ENCODE assay signal across 13 cellular contexts in the genomic region with DNA sequence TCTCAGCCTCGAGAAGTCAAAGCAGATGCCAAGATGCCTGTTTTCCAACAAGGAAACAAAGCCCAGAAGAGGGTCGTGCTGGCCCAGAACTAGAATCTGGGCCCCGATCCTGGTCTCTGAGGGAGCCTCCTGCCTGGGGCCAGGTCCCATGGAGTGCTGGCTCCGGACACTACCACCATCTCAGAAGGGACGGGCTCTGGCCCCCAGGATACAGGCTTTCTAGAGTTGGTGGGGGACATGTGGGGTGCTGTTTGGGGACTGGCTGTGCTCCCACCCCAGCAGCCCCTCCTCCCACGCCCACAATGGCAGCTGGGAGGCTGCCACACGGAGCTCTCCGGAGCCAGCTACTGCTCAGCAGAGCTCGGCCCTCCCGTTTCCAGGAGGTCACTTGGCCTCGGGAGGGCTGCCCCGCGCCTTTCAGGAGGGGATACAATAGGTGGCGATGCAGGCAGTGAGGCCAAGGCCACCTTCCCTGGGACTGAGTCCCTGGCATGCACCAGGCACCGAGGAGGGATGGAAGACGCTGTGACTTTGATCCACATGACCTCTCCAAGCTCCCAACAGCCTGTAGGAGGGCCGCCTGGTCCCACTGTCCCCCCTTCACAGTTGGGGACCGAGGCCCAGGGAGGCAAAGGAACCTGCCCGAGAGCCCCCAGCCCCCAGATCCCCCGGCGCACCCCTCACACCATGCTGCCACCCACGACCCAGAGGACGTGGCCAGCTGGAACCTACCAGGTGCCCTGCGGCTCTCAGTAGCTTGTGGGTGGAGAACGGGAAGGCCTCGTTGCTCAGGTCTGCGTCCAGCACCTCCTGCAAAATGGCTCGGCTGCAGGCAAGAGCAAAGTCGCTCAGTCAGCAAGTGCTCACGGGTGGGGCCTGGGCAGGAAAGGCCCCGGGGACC. TPM values are rescaled to one million over a fixed set of nuclear protein-coding genes. Genes with fewer than 3 reads are reported as not detected.
DNase-seq lines count a peak whose midpoint lies in the region; ATAC-seq and TF ChIP-seq lines count a peak whose summit lies in the region.
"Had no signal": no experiment of that assay in that cellular context is flagged by ENCODE, and none has a peak within 500 bp of the region (broad histone marks: within the 10 kb centered on the region; RNA-seq: fewer than 3 reads in every experiment).

No MANE protein-coding gene starts in this region.

- peaks cover 38% of the 10 kb centered on the region for H3K4me1 Mint-ChIP-seq in CD8-positive, alpha-beta T cell (ENCODE audit: low read depth)
- H3K4me1 Mint-ChIP-seq: CD14-positive monocyte had no signal

- peaks cover 2% of the 10 kb centered on the region for H3K36me3 Mint-ChIP-seq in CD8-positive, alpha-beta T cell
- no peaks in the 10 kb centered on the region for H3K36me3 Mint-ChIP-seq in activated naive CD4-positive, alpha-beta T cell treated with anti-CD3 and anti-CD28 coated beads, Interleukin-2, amount 50 U/mL, for 72 hours
- H3K36me3 Mint-ChIP-seq: CD14-positive monocyte had no signal

- no peak for TF ChIP-seq CTCF in CD8-positive, alpha-beta T cell (IDR thresholded peaks at IDR 0.05)

- H3K4me1 ChIP-seq in CD8-positive, alpha-beta T cell (ENCODE audit: insufficient read depth, low read length), result peaks cover 31% of the 10 kb centered on the region
- H3K4me1 ChIP-seq: parathyroid adenoma, uterus had no signal

- H3K4me3 ChIP-seq in CD8-positive, alpha-beta T cell (ENCODE audit: low read depth, low read length), result peak overlapping the region; percentile 3
- H3K4me3 ChIP-seq: uterus had no signal

- no peaks in the 10 kb centered on the region for H3K9me3 ChIP-seq in CD8-positive, alpha-beta T cell (ENCODE audit: low read length)
- H3K9me3 ChIP-seq: uterus had no signal

- POLR2A ChIA-PET in CD8-positive, alpha-beta T cell (lab: Charles Lee), result interaction anchor here (1.5 to 2.9 kb wide), 4 partner anchors 12 to 30 kb away, joined by 4 to 51 read pairs (median 12); no protein-coding TSS in a partner anchor

- no peak for ATAC-seq in CD8-positive, alpha-beta T cell
- ATAC-seq in activated naive CD4-positive, alpha-beta T cell treated with anti-CD3 and anti-CD28 coated beads, Interleukin-2, amount 50 U/mL, for 72 hours, result no peak
- ATAC-seq in left ventricle myocardium superior (peak; percentile 10), HG02623 (IDR thresholded peaks at IDR 0.05; ENCODE audit: unreplicated experiment) (no peak), GM18502 (IDR thresholded peaks at IDR 0.05; ENCODE audit: poor library complexity, unreplicated experiment) (no peak), GM19328 (IDR thresholded peaks at IDR 0.05; ENCODE audit: unreplicated experiment) (no peak)
- ATAC-seq in activated CD4-positive, CD25-positive, alpha-beta regulatory T cell treated with anti-CD3 and anti-CD28 coated beads, Interleukin-2, amount 50 U/mL, for 24 hours, result no peak

- no peaks in the 10 kb centered on the region for H3K9me3 Mint-ChIP-seq in CD8-positive, alpha-beta T cell
- H3K9me3 Mint-ChIP-seq in activated naive CD4-positive, alpha-beta T cell treated with anti-CD3 and anti-CD28 coated beads, Interleukin-2, amount 50 U/mL, for 72 hours, result no peaks in the 10 kb centered on the region
- H3K9me3 Mint-ChIP-seq: CD14-positive monocyte had no signal

- intact Hi-C loops in CD8-positive, alpha-beta T cell (cut with DNase I, micrococcal nuclease), result no loop called here
- intact Hi-C loops in left ventricle myocardium superior (cut with micrococcal nuclease), result no loop called here
- intact Hi-C loops in posterior vena cava (cut with DNase I), result loop anchor here in 1 of 2 donors (10.0 kb wide), 1 partner anchor 80 kb away; the partner anchor contains the start of gene FAM163B

- H3K27ac ChIP-seq in CD8-positive, alpha-beta T cell (ENCODE audit: low read depth, low read length), result peak overlapping the region; percentile 66
- H3K27ac ChIP-seq: parathyroid adenoma had no signal

- no peaks in the 10 kb centered on the region for H3K27me3 Mint-ChIP-seq in CD8-positive, alpha-beta T cell (ENCODE audit: low read depth)

- no peak for DNase-seq in CD8-positive, alpha-beta T cell
- no peak for DNase-seq in activated naive CD4-positive, alpha-beta T cell treated with anti-CD3 and anti-CD28 coated beads, Interleukin-2, amount 50 U/mL, for 72 hours (ENCODE audit: low spot score in 2 of 2)
- DNase-seq in left ventricle myocardium superior (peak; percentile 59), posterior vena cava (ENCODE audit: low spot score) (peak; percentile 70)
- DNase-seq: GOT3, kidney glomerular epithelial cell, uterus had no signal

- H3K36me3 ChIP-seq in CD8-positive, alpha-beta T cell (ENCODE audit: insufficient read depth, low read length), result no peaks in the 10 kb centered on the region
- H3K36me3 ChIP-seq: uterus had no signal

- H3K27me3 ChIP-seq in CD8-positive, alpha-beta T cell (ENCODE audit: insufficient read depth, low read length), result no peaks in the 10 kb centered on the region
- H3K27me3 ChIP-seq: uterus had no signal

- CTCF ChIA-PET in CD8-positive, alpha-beta T cell (lab: Charles Lee), result interaction anchor here (1.0 to 1.8 kb wide), 3 partner anchors 29 to 80 kb away, joined by 3 to 4 read pairs (median 4); no protein-coding TSS in a partner anchor

- peak overlapping the region; percentile 68 for H3K4me3 Mint-ChIP-seq in CD8-positive, alpha-beta T cell
- H3K4me3 Mint-ChIP-seq: CD14-positive monocyte had no signal

- peak overlapping the region; percentile 100 for H3K27ac Mint-ChIP-seq in CD8-positive, alpha-beta T cell
- H3K27ac Mint-ChIP-seq in activated naive CD4-positive, alpha-beta T cell treated with anti-CD3 and anti-CD28 coated beads, Interleukin-2, amount 50 U/mL, for 72 hours, result peak overlapping the region; percentile 90 to 96

RNA-seq across cellular contexts. Expression of gene DBH, which starts 48.5 kb away (rescaled TPM):
- under 1 TPM; 0.39 to 0.46 TPM for total RNA-seq in CD8-positive, alpha-beta T cell
- not detected for total RNA-seq in activated naive CD4-positive, alpha-beta T cell treated with anti-CD3 and anti-CD28 coated beads, Interleukin-2, amount 50 U/mL, for 72 hours
- not detected for total RNA-seq in left ventricle myocardium superior
- total RNA-seq in posterior vena cava, result not detected

RNA-seq across cellular contexts. Expression of gene SARDH, which starts 53.4 kb away (rescaled TPM):
- total RNA-seq in CD8-positive, alpha-beta T cell, result 10 to 100 TPM; 10.2 to 11.4 TPM
- total RNA-seq in activated naive CD4-positive, alpha-beta T cell treated with anti-CD3 and anti-CD28 coated beads, Interleukin-2, amount 50 U/mL, for 72 hours, result 1 to 10 TPM; 3.5 to 7.5 TPM
- total RNA-seq in left ventricle myocardium superior (0.64 TPM), posterior vena cava (1 to 10 TPM in 1 of 2 donors, under 1 TPM in 1; 0.62 to 1.8 TPM)

Comparison
In these comparisons a context has a peak if more than half of its experiments do, and no peak if none do; other contexts are left out.
1. DNase-seq: peak in left ventricle myocardium superior (single experiment) and posterior vena cava (single experiment); none in CD8-positive, alpha-beta T cell (0 of 7) and activated naive CD4-positive, alpha-beta T cell treated with anti-CD3 and anti-CD28 coated beads, Interleukin-2, amount 50 U/mL, for 72 hours (0 of 2).